In genomic region chr1:226882631-226883409, GRCh38 we compare ENCODE assay signal across 7 cellular contexts. TPM values are rescaled to one million over a fixed set of nuclear protein-coding genes. Genes with fewer than 3 reads are reported as not detected.
DNase-seq lines count a peak whose midpoint lies in the region; ATAC-seq and TF ChIP-seq lines count a peak whose summit lies in the region.

No MANE protein-coding gene starts in this region.

- H3K79me2 ChIP-seq in PC-3 (ENCODE audit: low read length), result no peaks in the 10 kb centered on the region

- H3K9me3 ChIP-seq in PC-3 (ENCODE audit: low read length) (no peaks in the 10 kb centered on the region), esophagus (ENCODE audit: control insufficient read depth in 2 of 2, insufficient read depth in 1 of 2, low read depth in 1 of 2, low read length in 1 of 2) (no peaks in the 10 kb centered on the region)

- H3K4me3 ChIP-seq in PC-3 (ENCODE audit: low read length) (no peak overlapping the region), esophagus (ENCODE audit: low read depth in 1 of 2, low read length in 2 of 2) (peak overlapping the region in 1 of 2 donors; percentile 21)

- CTCF ChIA-PET in PC-3 (lab: Charles Lee), result interaction anchor here (0.6 kb wide), 1 partner anchor 9 kb away, joined by 3 read pairs; no protein-coding TSS in a partner anchor

- H4K20me1 ChIP-seq in PC-3 (ENCODE audit: low read length), result no peaks in the 10 kb centered on the region

- intact Hi-C loops in PC-3 (cut with micrococcal nuclease) (no loop called here), sciatic nerve (cut with DNase I) (no loop called here)

- H3K27ac ChIP-seq in PC-3 (ENCODE audit: low read length) (no peak overlapping the region), esophagus (ENCODE audit: low read depth in 2 of 2, low read length in 1 of 2) (peak overlapping the region; percentile 57 to 81)

- H3K9me2 ChIP-seq in PC-3 (replicated peaks; ENCODE audit: low read length), result no peaks in the 10 kb centered on the region

- H3K4me2 ChIP-seq in PC-3 (ENCODE audit: low read length), result no peak overlapping the region

- DNase-seq in PC-3 (peak; percentile 72), sciatic nerve (ENCODE audit: low spot score) (no peak), NCI-H187 treated with DMSO at 0.1 percent for 48 hours (lab: John Stamatoyannopoulos, UW) (no peak), osteocyte (ENCODE audit: extremely low spot score, unreplicated experiment) (no peak)

- no peaks in the 10 kb centered on the region for H3K27me3 Mint-ChIP-seq in osteocyte (ENCODE audit: unreplicated experiment)

- H3F3A ChIP-seq in PC-3 (ENCODE audit: low read length, unreplicated experiment), result no peaks in the 10 kb centered on the region

- H3K36me3 ChIP-seq in PC-3 (ENCODE audit: low read depth, low read length), result peaks cover 22% of the 10 kb centered on the region
- H3K36me3 ChIP-seq in esophagus (ENCODE audit: control insufficient read depth in 2 of 2, insufficient read depth in 2 of 2, low read length in 1 of 2), result peaks cover 0 to 2% of the 10 kb centered on the region in 2 donors

- no TSS peak for BruUV-seq in PC-3 (replicated peaks; lab: Mats Ljungman, UMichigan)

- H3K27me3 ChIP-seq in PC-3 (ENCODE audit: low read length) (no peaks in the 10 kb centered on the region), esophagus (ENCODE audit: control insufficient read depth in 1 of 2, insufficient read depth in 2 of 2, low read length in 2 of 2) (no peaks in the 10 kb centered on the region)

- H3K9me3 Mint-ChIP-seq in osteocyte (ENCODE audit: unreplicated experiment), result no peaks in the 10 kb centered on the region

- H3K9ac ChIP-seq in PC-3 (ENCODE audit: low read length), result no peak overlapping the region

- H3K36me3 Mint-ChIP-seq in osteocyte (ENCODE audit: unreplicated experiment), result peaks cover 38% of the 10 kb centered on the region

- no peak for TF ChIP-seq CTCF in PC-3 (conservative IDR thresholded peaks at IDR 0.05; ENCODE audit: low read depth, low read length)
- no peak for TF ChIP-seq CTCF in osteocyte (IDR thresholded peaks at IDR 0.05)

- 22 to 23% methylated on average over 9 of the region's 9 CpGs for WGBS in esophagus, 2 donors

- no peak overlapping the region for H2AFZ ChIP-seq in PC-3 (ENCODE audit: low read length)

- H3K4me1 ChIP-seq in PC-3 (ENCODE audit: insufficient read depth, low read length), result peaks cover 10% of the 10 kb centered on the region
- peaks cover 5 to 17% of the 10 kb centered on the region in 2 donors for H3K4me1 ChIP-seq in esophagus (ENCODE audit: control insufficient read depth in 2 of 2, insufficient read depth in 2 of 2, low read length in 1 of 2)

- peak; percentile 96 for ATAC-seq in GM18868 (IDR thresholded peaks at IDR 0.05; ENCODE audit: unreplicated experiment)
- ATAC-seq in HG02759 (IDR thresholded peaks at IDR 0.05; ENCODE audit: unreplicated experiment), result peak; percentile 94
- ATAC-seq in PC-3, result peak; percentile 74
- ATAC-seq in sciatic nerve, result peak; percentile 73

- peaks cover 10% of the 10 kb centered on the region for H3K4me1 Mint-ChIP-seq in osteocyte (ENCODE audit: unreplicated experiment)

- H3K4me3 Mint-ChIP-seq in osteocyte (ENCODE audit: unreplicated experiment), result no peak overlapping the region

- POLR2A ChIA-PET in PC-3 (lab: Charles Lee; ENCODE audit: unreplicated experiment), result interaction anchor here (0.6 kb wide), 1 partner anchor 143 kb away, joined by 10 read pairs; no protein-coding TSS in a partner anchor

- H3K27ac Mint-ChIP-seq in osteocyte (ENCODE audit: unreplicated experiment), result no peak overlapping the region

RNA-seq across cellular contexts. Expression of gene PSEN2, which starts 12.4 kb away (rescaled TPM):
- total RNA-seq in PC-3 (2014; rRNA removed), result 85.3 and 103 TPM in 2 replicates
- 10 to 100 TPM in 1 of 2 donors, 1 to 10 TPM in 1; 8.8 to 12.0 TPM for polyA plus RNA-seq in esophagus
- total RNA-seq in sciatic nerve, result 12.5 TPM
- 18.8 and 22.8 TPM in 2 replicates for total RNA-seq in osteocyte

RNA-seq across cellular contexts. Expression of gene COQ8A, which starts 57.3 kb away (rescaled TPM):
- total RNA-seq in PC-3 (2014; rRNA removed), result 67.0 and 73.3 TPM in 2 replicates
- polyA plus RNA-seq in esophagus, result 10 to 100 TPM; 15.9 to 19.9 TPM
- 32.4 TPM for total RNA-seq in sciatic nerve
- 16.0 and 16.2 TPM in 2 replicates for total RNA-seq in osteocyte
